In genomic region chr9:124920394-124920793, GRCh38 we compare ENCODE assay signal across 8 cellular contexts. TPM values are rescaled to one million over a fixed set of nuclear protein-coding genes. Genes with fewer than 3 reads are reported as not detected.
DNase-seq lines count a peak whose midpoint lies in the region; ATAC-seq, FAIRE-seq and TF ChIP-seq lines count a peak whose summit lies in the region.
"Not testable (repeated sequence)": the region's sequence is repeated elsewhere in the genome, so short reads cannot be mapped to it uniquely, and the experiment has no call there.

No MANE protein-coding gene starts in this region.

- H3K9me3 ChIP-seq in HEK293 (ENCODE audit: control insufficient read depth, insufficient read depth, low read depth, low read length); body of pancreas; liver (ENCODE audit: control insufficient read depth in 4 of 4, low read length in 3 of 4); small intestine (ENCODE audit: control insufficient read depth, low read depth): not testable (repeated sequence)

- intact Hi-C loops in body of pancreas (cut with DNase I), result not testable (repeated sequence)

- FAIRE-seq in small intestine (lab: Jason Lieb, UNC), result not testable (repeated sequence)

- H3K9ac ChIP-seq in liver (ENCODE audit: low read depth in 1 of 2, low read length in 2 of 2), result not testable (repeated sequence)

- POLR2A ChIA-PET in HEK293 (lab: Yijun Ruan, JAX), result not testable (repeated sequence)

- WGBS in body of pancreas, 2 donors, result 63 to 66% methylated on average over 6 of the region's 6 CpGs
- WGBS in liver, result 77% methylated on average over 6 of the region's 6 CpGs
- WGBS in small intestine, 3 donors, result 30 to 63% (median 51%) methylated on average over 6 of the region's 6 CpGs

- not testable (repeated sequence) for H3K4me3 ChIP-seq in HEK293 (ENCODE audit: low read depth, low read length); body of pancreas; fibroblast of pulmonary artery (replicated peaks; ENCODE audit: low read depth, low read length); liver (ENCODE audit: low read depth in 1 of 3, low read length in 3 of 3); small intestine (ENCODE audit: low read depth in 1 of 2, low read length in 2 of 2)

- TF ChIP-seq POLR2A in body of pancreas (IDR thresholded peaks at IDR 0.05), result not testable (repeated sequence)

- DNase-seq in NCI-H2029 treated with DMSO at 0.1 percent for 48 hours (lab: John Stamatoyannopoulos, UW) (peak; percentile 63), body of pancreas (peak; percentile 20 to 29 (median 26)), dermis blood vessel endothelial cell (peak; percentile 81), fibroblast of pulmonary artery (ENCODE audit: low read depth) (peak; percentile 56), small intestine (peak; percentile 83)

- TF ChIP-seq RAD21 in liver (IDR thresholded peaks at IDR 0.05), result not testable (repeated sequence)

- not testable (repeated sequence) for H3K27me3 ChIP-seq in body of pancreas; liver (ENCODE audit: control insufficient read depth in 4 of 4, insufficient read depth in 4 of 4, low read length in 3 of 4); small intestine (ENCODE audit: control insufficient read depth in 2 of 2, insufficient read depth in 2 of 2, low read length in 2 of 2)

- peak; percentile 82 for ATAC-seq in body of pancreas

- TF ChIP-seq CTCF in 22Rv1 (IDR thresholded peaks at IDR 0.05); HEK293 (tag by site-specific recombination; IDR thresholded peaks at IDR 0.05); body of pancreas (IDR thresholded peaks at IDR 0.05); fibroblast of pulmonary artery (IDR thresholded peaks at IDR 0.05; ENCODE audit: low read length, missing control alignments); liver (IDR thresholded peaks at IDR 0.05; ENCODE audit: low read depth, low read length, missing input control): not testable (repeated sequence)

- H3K36me3 ChIP-seq in HEK293 (ENCODE audit: control insufficient read depth in 2 of 2, insufficient read depth in 1 of 2, low read length in 2 of 2) (peaks cover 19 to 48% of the 10 kb centered on the region in 2 experiments; a peak in 2 of 3 replicates), body of pancreas (replicated peaks in 1 of 2; ENCODE audit: insufficient read depth in 1 of 2, low read depth in 2 of 2) (peaks cover 0 to 11% of the 10 kb centered on the region in 2 donors), liver (ENCODE audit: control insufficient read depth in 4 of 4, insufficient read depth in 3 of 4, low read depth in 1 of 4, low read length in 3 of 4) (peaks cover 6 to 48% (median 27%) of the 10 kb centered on the region in 4 donors), small intestine (ENCODE audit: control insufficient read depth in 2 of 2, insufficient read depth in 2 of 2, low read length in 2 of 2) (peaks cover 12 to 15% of the 10 kb centered on the region in 2 donors)

- not testable (repeated sequence) for H3K4me1 ChIP-seq in HEK293 (ENCODE audit: control insufficient read depth, insufficient read depth, low read length); body of pancreas; liver (ENCODE audit: control insufficient read depth in 4 of 4, insufficient read depth in 4 of 4, low read length in 3 of 4); small intestine (ENCODE audit: control insufficient read depth in 2 of 2, insufficient read depth in 1 of 2, low read depth in 1 of 2, low read length in 1 of 2)

- CTCF ChIA-PET in HEK293 (lab: Yijun Ruan, JAX), result not testable (repeated sequence)

- H3K27ac ChIP-seq in 22Rv1, result 0 out of 2 replicates have a peak overlapping the region, but pooled peaks have one; percentile 10
- H3K27ac ChIP-seq in HEK293 (ENCODE audit: extremely low read depth, low read depth, low read length); body of pancreas; liver (ENCODE audit: low read depth in 1 of 2, low read length in 2 of 2); small intestine (ENCODE audit: low read depth in 1 of 2, low read length in 1 of 2): not testable (repeated sequence)

TF ChIP-seq in HEK293, 187 proteins besides CTCF, POLR2A, EP300 and RAD21:
- TF ChIP-seq, protein P1, sequence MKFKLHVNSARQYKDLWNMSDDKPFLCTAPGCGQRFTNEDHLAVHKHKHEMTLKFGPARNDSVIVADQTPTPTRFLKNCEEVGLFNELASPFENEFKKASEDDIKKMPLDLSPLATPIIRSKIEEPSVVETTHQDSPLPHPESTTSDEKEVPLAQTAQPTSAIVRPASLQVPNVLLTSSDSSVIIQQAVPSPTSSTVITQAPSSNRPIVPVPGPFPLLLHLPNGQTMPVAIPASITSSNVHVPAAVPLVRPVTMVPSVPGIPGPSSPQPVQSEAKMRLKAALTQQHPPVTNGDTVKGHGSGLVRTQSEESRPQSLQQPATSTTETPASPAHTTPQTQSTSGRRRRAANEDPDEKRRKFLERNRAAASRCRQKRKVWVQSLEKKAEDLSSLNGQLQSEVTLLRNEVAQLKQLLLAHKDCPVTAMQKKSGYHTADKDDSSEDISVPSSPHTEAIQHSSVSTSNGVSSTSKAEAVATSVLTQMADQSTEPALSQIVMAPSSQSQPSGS (tag by site-specific recombination; IDR thresholded peaks at IDR 0.05; ENCODE audit: low read depth), result peak; percentile 80
TF ChIP-seq in HEK293: peak in this region for 1; not testable (repeated sequence) for 186.

TF ChIP-seq in liver, 16 proteins besides CTCF, POLR2A, EP300 and RAD21:
- TF ChIP-seq HNF4A (conservative IDR thresholded peaks at IDR 0.05) (peak; percentile 20 to 36), SP1 (IDR thresholded peaks at IDR 0.05) (peak; percentile 30), RXRA (IDR thresholded peaks at IDR 0.05) (peak; percentile 43 to 52)

RNA-seq across cellular contexts. Expression of gene GOLGA1, which starts 20.5 kb away (rescaled TPM):
- total RNA-seq in body of pancreas (10 to 100 TPM; 14.5 to 32.6 TPM), dermis blood vessel endothelial cell (12.6 and 15.5 TPM in 2 replicates), liver (10 to 100 TPM in 1 of 2 donors, 1 to 10 TPM in 1; 7.1 to 17.6 TPM)
- polyA plus RNA-seq in liver (10 to 100 TPM in 1 of 2 donors, 1 to 10 TPM in 1; 5.9 to 10.7 TPM), small intestine (10 to 100 TPM in 2 of 3 donors, 1 to 10 TPM in 1; 9.1 to 18.8 (median 10.8) TPM)

RNA-seq across cellular contexts. Expression of gene ARPC5L, which starts 58.5 kb away (rescaled TPM):
- total RNA-seq in body of pancreas, result 10 to 100 TPM; 14.5 to 21.8 TPM
- total RNA-seq in dermis blood vessel endothelial cell, result 21.1 and 22.5 TPM in 2 replicates
- total RNA-seq in liver, result 10 to 100 TPM in 1 of 2 donors, 1 to 10 TPM in 1; 9.3 to 10.6 TPM
- 10 to 100 TPM; 25.0 to 31.2 TPM for polyA plus RNA-seq in liver
- 10 to 100 TPM; 53.5 to 55.7 (median 53.8) TPM for polyA plus RNA-seq in small intestine

RNA-seq across cellular contexts. Expression of gene RPL35, which starts 58.6 kb away (rescaled TPM):
- total RNA-seq in body of pancreas, result 1,000 to 10,000 TPM; 1,031 to 1,035 TPM
- total RNA-seq in dermis blood vessel endothelial cell, result 1,038 and 2,144 TPM in 2 replicates
- 100 to 1,000 TPM; 623 to 747 TPM for total RNA-seq in liver
- 1,000 to 10,000 TPM in 1 of 2 donors, 100 to 1,000 TPM in 1; 659 to 1,101 TPM for polyA plus RNA-seq in liver
- 1,000 to 10,000 TPM; 2,258 to 5,100 (median 3,355) TPM for polyA plus RNA-seq in small intestine

Comparison
In these comparisons a context has a peak if more than half of its experiments do, and no peak if none do; other contexts are left out.
1. DNase-seq: peak in every context shown above with its lines; median percentile 83 in small intestine; 81 in dermis blood vessel endothelial cell; 63 in NCI-H2029 treated with DMSO at 0.1 percent for 48 hours; 56 in fibroblast of pulmonary artery; 26 in body of pancreas.